ENCODE assay signal across 26 cellular contexts in genomic region chr7:139974179-139974811, GRCh38.
"Had no signal": no experiment of that assay in that cellular context is flagged by ENCODE, and none has a peak within 500 bp of the region (broad histone marks: within the 10 kb centered on the region; RNA-seq: fewer than 3 reads in every experiment).

No MANE protein-coding gene starts in this region.

- ATAC-seq: foreskin keratinocyte; left cardiac atrium; lower lobe of right lung; natural killer cell treated with Interleukin-12 subunit alpha and Interleukin-12 subunit beta and Interleukin-15 and Interleukin-18, amount 100 ng/mL, for 72 hours; sciatic nerve; stimulated activated memory B cell treated with anti-CD40 and anti-IgM and Interleukin-4, amounts not matched to agents 10 μg/mL and 1 μg/mL and 100 μg/mL, for 72 hours had no signal

- H3K4me3 Mint-ChIP-seq: memory B cell; natural killer cell treated with Interleukin-12 subunit alpha and Interleukin-12 subunit beta and Interleukin-15 and Interleukin-18, amount 100 ng/mL, for 72 hours; stimulated activated memory B cell treated with anti-CD40 and anti-IgM and Interleukin-4, amounts not matched to agents 10 μg/mL and 1 μg/mL and 100 μg/mL, for 72 hours; stimulated activated naive CD8-positive, alpha-beta T cell treated with anti-CD3 and anti-CD28 coated beads, Interleukin-15, Interleukin-2, amounts not matched to agents 100 ng/mL and 50 ng/mL, for 24 hours had no signal

- H3K27me3 Mint-ChIP-seq: natural killer cell treated with Interleukin-12 subunit alpha and Interleukin-12 subunit beta and Interleukin-15 and Interleukin-18, amount 100 ng/mL, for 72 hours; stimulated activated memory B cell treated with anti-CD40 and anti-IgM and Interleukin-4, amounts not matched to agents 10 μg/mL and 1 μg/mL and 100 μg/mL, for 72 hours; stimulated activated naive CD8-positive, alpha-beta T cell treated with anti-CD3 and anti-CD28 coated beads, Interleukin-15, Interleukin-2, amounts not matched to agents 100 ng/mL and 50 ng/mL, for 24 hours had no signal

- H3K4me3 ChIP-seq: dorsolateral prefrontal cortex, hepatocyte, left ventricle myocardium inferior, lower lobe of right lung, prostate gland, spleen, tibial artery, upper lobe of left lung, uterus had no signal

- H3K27ac Mint-ChIP-seq: memory B cell; stimulated activated memory B cell treated with anti-CD40 and anti-IgM and Interleukin-4, amounts not matched to agents 10 μg/mL and 1 μg/mL and 100 μg/mL, for 72 hours; stimulated activated naive CD8-positive, alpha-beta T cell treated with anti-CD3 and anti-CD28 coated beads, Interleukin-15, Interleukin-2, amounts not matched to agents 100 ng/mL and 50 ng/mL, for 24 hours had no signal

- DNase-seq: cortex of kidney; dorsolateral prefrontal cortex; effector memory CD4-positive, alpha-beta T cell; foreskin keratinocyte; head of caudate nucleus; kidney; left cardiac atrium; left ventricle myocardium inferior; lower lobe of right lung; midbrain; spleen; stimulated activated CD4-positive, alpha-beta T cell treated with anti-CD3 and anti-CD28 coated beads, Interleukin-15, amount 100 ng/mL, for 24 hours; stimulated activated CD4-positive, alpha-beta T cell treated with anti-CD3 and anti-CD28 coated beads, Interleukin-1b, Interleukin-23, amount 100 ng/mL, for 48 hours; stimulated activated CD4-positive, alpha-beta T cell treated with anti-CD3 and anti-CD28 coated beads, Interleukin-4, amount 100 ng/mL, for 24 hours; tibial artery; upper lobe of left lung; uterus had no signal

- FAIRE-seq: kidney had no signal

- H2AFZ ChIP-seq: hepatocyte, parathyroid adenoma had no signal

- H3K4me2 ChIP-seq: hepatocyte had no signal

- H3K79me2 ChIP-seq: hepatocyte, parathyroid adenoma had no signal

- H3K36me3 ChIP-seq: left ventricle myocardium inferior, prostate gland, tibial artery, upper lobe of left lung, uterus had no signal

- H3K4me1 ChIP-seq: foreskin keratinocyte, left ventricle myocardium inferior, lower lobe of right lung, prostate gland, spleen, tibial artery, upper lobe of left lung, uterus had no signal

- H3K27ac ChIP-seq: dorsolateral prefrontal cortex, epithelial cell of prostate, foreskin keratinocyte, hepatocyte, left ventricle myocardium inferior, lower lobe of right lung, parathyroid adenoma, prostate gland, spleen, tibial artery, upper lobe of left lung, uterus had no signal

- H3K36me3 Mint-ChIP-seq: natural killer cell treated with Interleukin-12 subunit alpha and Interleukin-12 subunit beta and Interleukin-15 and Interleukin-18, amount 100 ng/mL, for 72 hours had no signal

- H3K27me3 ChIP-seq: hepatocyte, spleen, upper lobe of left lung, uterus had no signal

- H3K4me1 Mint-ChIP-seq: memory B cell had no signal

- H3K9me3 ChIP-seq: left ventricle myocardium inferior, lower lobe of right lung, prostate gland, spleen, tibial artery, upper lobe of left lung, uterus had no signal

- H3K9me3 Mint-ChIP-seq: memory B cell; natural killer cell treated with Interleukin-12 subunit alpha and Interleukin-12 subunit beta and Interleukin-15 and Interleukin-18, amount 100 ng/mL, for 72 hours; stimulated activated memory B cell treated with anti-CD40 and anti-IgM and Interleukin-4, amounts not matched to agents 10 μg/mL and 1 μg/mL and 100 μg/mL, for 72 hours had no signal

- H3K9ac ChIP-seq: parathyroid adenoma had no signal
